Comparison of ENCODE assay signal across 9 cellular contexts in genomic region chr5:100779669-100780375, GRCh38.
DNase-seq lines count a peak whose midpoint lies in the region; ATAC-seq, FAIRE-seq and TF ChIP-seq lines count a peak whose summit lies in the region.
"Had no signal": no experiment of that assay in that cellular context is flagged by ENCODE, and none has a peak within 500 bp of the region (broad histone marks: within the 10 kb centered on the region; RNA-seq: fewer than 3 reads in every experiment).

No MANE protein-coding gene starts in this region.

- no peaks in the 10 kb centered on the region for H3K9me2 ChIP-seq in OCI-LY1 (ENCODE audit: low read depth, low read length)

- H4K20me1 ChIP-seq in OCI-LY1 (ENCODE audit: insufficient read depth, low read length) = no peaks in the 10 kb centered on the region
- H4K20me1 ChIP-seq in HepG2 (ENCODE audit: insufficient read depth, low read length) = no peaks in the 10 kb centered on the region

- TF ChIP-seq CTCF in OCI-LY1 (IDR thresholded peaks at IDR 0.05; ENCODE audit: low read length) (no peak), HepG2 (CRISPR knock-in tag; IDR thresholded peaks at IDR 0.05) (no peak), omental fat pad (IDR thresholded peaks at IDR 0.05) (no peak)

- no TSS peak for BruUV-seq in HepG2 (replicated peaks; lab: Mats Ljungman, UMichigan)

- H3K27ac ChIP-seq in OCI-LY1 (ENCODE audit: low read depth, low read length, poor library complexity, severe bottlenecking) = peak overlapping the region; percentile 67
- H3K27ac ChIP-seq in HepG2 (ENCODE audit: extremely low read length, insufficient read depth, low read length) = no peak overlapping the region

- WGBS in HepG2 (ENCODE audit: low lambda C conversion rate) = 2% methylated on average over 7 of the region's 7 CpGs

- no peak for FAIRE-seq in HepG2 (lab: Jason Lieb, UNC)
- FAIRE-seq: bronchial epithelial cell had no signal

- no peaks in the 10 kb centered on the region for H3K79me2 ChIP-seq in OCI-LY1 (ENCODE audit: insufficient read depth, low read length)
- no peaks in the 10 kb centered on the region for H3K79me2 ChIP-seq in HepG2 (ENCODE audit: insufficient read depth, low read length)

- peak overlapping the region; percentile 22 for H3K4me3 ChIP-seq in OCI-LY1 (ENCODE audit: low read depth, low read length, poor library complexity, severe bottlenecking)
- no peak overlapping the region for H3K4me3 ChIP-seq in HepG2 (replicated peaks in 1 of 3; ENCODE audit: insufficient read depth in 1 of 3, low read depth in 2 of 3, low read length in 3 of 3)

- CTCF ChIA-PET in HepG2 (lab: Yijun Ruan, JAX; ENCODE audit: low intra/inter-chr PET ratio, low total read pairs) = no interaction called here

- peaks cover 59% of the 10 kb centered on the region for H3K4me1 ChIP-seq in OCI-LY1 (ENCODE audit: insufficient read depth, low read length, severe bottlenecking)
- H3K4me1 ChIP-seq in HepG2 (ENCODE audit: insufficient read depth, low read length) = no peaks in the 10 kb centered on the region

- POLR2A ChIA-PET in HepG2 (lab: Yijun Ruan, JAX) = no interaction called here

- in situ Hi-C loops in HepG2 (cut with HindIII; ENCODE audit: extremely low pct_ligation_motif_present, low pct_unique_long_range_greater_than_20kb) = no loop called here

- H3K4me2 ChIP-seq in OCI-LY1 (ENCODE audit: low read length) (peak overlapping the region; percentile 54), HepG2 (ENCODE audit: low read depth, low read length) (no peak overlapping the region)

- no peaks in the 10 kb centered on the region for H3K36me3 ChIP-seq in OCI-LY1 (ENCODE audit: insufficient read depth, low read length)
- no peaks in the 10 kb centered on the region for H3K36me3 ChIP-seq in HepG2 (replicated peaks in 1 of 2; ENCODE audit: control insufficient read depth in 1 of 2, insufficient read depth in 2 of 2, low read length in 2 of 2)

- H3F3A ChIP-seq in OCI-LY1 (ENCODE audit: insufficient read depth, low read length) = no peaks in the 10 kb centered on the region

- DNase-seq in HepG2 (ENCODE audit: low spot score) (no peak), NCI-H146 treated with DMSO at 0.1 percent for 48 hours (lab: John Stamatoyannopoulos, UW; ENCODE audit: unreplicated experiment) (no peak), omental fat pad (ENCODE audit: low spot score) (no peak), DMS53 (lab: John Stamatoyannopoulos, UW) (no peak), superior temporal gyrus (ENCODE audit: extremely low spot score) (no peak)

- peak; percentile 34 for ATAC-seq in GM18511 (IDR thresholded peaks at IDR 0.05; ENCODE audit: unreplicated experiment)
- peak; percentile 28 for ATAC-seq in HG02623 (IDR thresholded peaks at IDR 0.05; ENCODE audit: unreplicated experiment)
- ATAC-seq in HepG2 = no peak
- no peak for ATAC-seq in omental fat pad (ENCODE audit: low FRiP score)

- no peaks in the 10 kb centered on the region for H3K27me3 ChIP-seq in OCI-LY1 (ENCODE audit: insufficient read depth, low read length)
- H3K27me3 ChIP-seq in HepG2 (ENCODE audit: control insufficient read depth in 1 of 2, insufficient read depth in 2 of 2, low read length in 2 of 2) = no peaks in the 10 kb centered on the region

- TF ChIP-seq RAD21 in HepG2 (CRISPR knock-in tag; IDR thresholded peaks at IDR 0.05) = no peak

- intact Hi-C loops in HepG2 (cut with micrococcal nuclease; ENCODE audit: unreplicated experiment) = no loop called here

- TF ChIP-seq EP300 in HepG2 (IDR thresholded peaks at IDR 0.05; ENCODE audit: low read depth in 2 of 2, low read length in 2 of 2) (no peak), HepG2 (CRISPR knock-in tag; IDR thresholded peaks at IDR 0.05; ENCODE audit: borderline replicate concordance) (no peak)

- H3K9me3 ChIP-seq in OCI-LY1 (ENCODE audit: low read length) (no peaks in the 10 kb centered on the region), HepG2 (ENCODE audit: low read length) (no peaks in the 10 kb centered on the region)

- TF ChIP-seq POLR2A in HepG2 (IDR thresholded peaks at IDR 0.05; ENCODE audit: insufficient read depth in 1 of 2, low read depth in 2 of 2, low read length in 2 of 2) = no peak

- H3K9ac ChIP-seq in OCI-LY1 (ENCODE audit: low read length) (peak overlapping the region; percentile 33), HepG2 (ENCODE audit: insufficient read depth, low read depth, low read length) (no peak overlapping the region)

- H2AFZ ChIP-seq in OCI-LY1 (ENCODE audit: low read length) = peak overlapping the region; percentile 36; the same call in 1 of the 2 replicates
- no peak overlapping the region for H2AFZ ChIP-seq in HepG2 (ENCODE audit: low read length)

TF ChIP-seq in HepG2, 621 proteins besides CTCF, POLR2A, EP300 and RAD21:
- no peak for TF ChIP-seq FOXK1 (CRISPR knock-in tag; IDR thresholded peaks at IDR 0.05; ENCODE audit: borderline replicate concordance, low read depth)
- TF ChIP-seq ZNF432 (CRISPR knock-in tag; IDR thresholded peaks at IDR 0.05; ENCODE audit: borderline replicate concordance) = no peak
- TF ChIP-seq PPARG (CRISPR knock-in tag; conservative IDR thresholded peaks at IDR 0.05) = no peak
- no peak for TF ChIP-seq GTF2F1 (IDR thresholded peaks at IDR 0.05; ENCODE audit: low read length)
- TF ChIP-seq SSRP1 (CRISPR knock-in tag; IDR thresholded peaks at IDR 0.05) = no peak
- TF ChIP-seq ZUFSP (CRISPR knock-in tag; IDR thresholded peaks at IDR 0.05; ENCODE audit: borderline replicate concordance) = no peak
- TF ChIP-seq CEBPG (CRISPR knock-in tag; IDR thresholded peaks at IDR 0.05) = peak; percentile 57
- no peak for TF ChIP-seq LBX2 (CRISPR knock-in tag; IDR thresholded peaks at IDR 0.05; ENCODE audit: borderline replicate concordance)
- peak; percentile 71; the same call in 1 of the 2 replicates for TF ChIP-seq CEBPB (IDR thresholded peaks at IDR 0.05; ENCODE audit: borderline replicate concordance, low read depth, low read length)

Comparison
In these comparisons a context has a peak if more than half of its experiments do, and no peak if none do; other contexts are left out.
1. ATAC-seq: peak in GM18511 (single experiment) and HG02623 (single experiment); none in HepG2 (single experiment) and omental fat pad (single experiment).